ENCODE assay signal across 16 cellular contexts in the genomic region with DNA sequence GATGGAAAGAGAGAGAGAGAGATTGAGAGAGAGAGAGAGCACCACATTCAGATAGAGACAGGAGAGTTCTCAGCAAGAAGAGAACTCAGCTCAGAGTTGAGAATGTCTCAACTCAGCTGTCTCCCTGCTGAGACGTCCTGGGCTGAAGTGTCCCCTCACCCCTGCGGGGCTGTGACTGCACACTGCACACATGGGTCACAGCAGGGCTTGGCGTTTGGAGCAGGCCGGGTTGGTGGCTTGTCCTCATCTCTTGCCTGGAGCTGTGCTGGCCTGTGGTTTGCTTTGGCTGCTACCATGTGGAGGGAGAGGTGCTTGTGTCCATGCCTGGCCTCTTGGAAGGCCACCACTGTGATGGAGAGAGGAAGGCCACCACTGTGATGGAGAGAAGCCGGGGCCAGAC. TPM values are rescaled to one million over a fixed set of nuclear protein-coding genes. Genes with fewer than 3 reads are reported as not detected.
DNase-seq lines count a peak whose midpoint lies in the region; ATAC-seq and TF ChIP-seq lines count a peak whose summit lies in the region.
"Had no signal": no experiment of that assay in that cellular context is flagged by ENCODE, and none has a peak within 500 bp of the region (broad histone marks: within the 10 kb centered on the region; RNA-seq: fewer than 3 reads in every experiment).

No MANE protein-coding gene starts in this region.

- H4K20me1 ChIP-seq in osteoblast (ENCODE audit: insufficient read depth, low read length): no peaks in the 10 kb centered on the region

- H3K9ac ChIP-seq in mesenchymal stem cell (ENCODE audit: low read length): no peak overlapping the region

- H3K27ac ChIP-seq in mesenchymal stem cell (ENCODE audit: low read length, poor library complexity, severe bottlenecking) (no peak overlapping the region), osteoblast (ENCODE audit: low read depth, low read length) (no peak overlapping the region)

- H2BK15ac ChIP-seq in mesenchymal stem cell (ENCODE audit: low read depth, poor library complexity, severe bottlenecking): peak overlapping the region; percentile 40

- H2BK5ac ChIP-seq in mesenchymal stem cell (ENCODE audit: low read depth, low read length, poor library complexity, severe bottlenecking): no peak overlapping the region

- H3K4me3 ChIP-seq in H7 (ENCODE audit: insufficient read depth, low read depth, low read length) (no peak overlapping the region), mesenchymal stem cell (ENCODE audit: insufficient read depth in 1 of 2, low read depth in 1 of 2, low read length in 2 of 2) (no peak overlapping the region), osteoblast (ENCODE audit: insufficient read depth, low read length) (no peak overlapping the region)
- H3K4me3 ChIP-seq: HAP-1 had no signal

- peak overlapping the region in 1 of 2 experiments; percentile 39 for H2BK12ac ChIP-seq in mesenchymal stem cell (ENCODE audit: low read length in 2 of 2)

- H4K8ac ChIP-seq in mesenchymal stem cell (ENCODE audit: low read length): peak overlapping the region; percentile 61

- no peak overlapping the region for H3K18ac ChIP-seq in mesenchymal stem cell (ENCODE audit: low read depth in 1 of 2, low read length in 2 of 2)

- no peaks in the 10 kb centered on the region for H3K79me2 ChIP-seq in osteoblast (ENCODE audit: insufficient read depth, low read length)

- no peak overlapping the region for H2BK120ac ChIP-seq in mesenchymal stem cell (ENCODE audit: low read depth, low read length)

- peak; percentile 31 for DNase-seq in H7
- no peak for DNase-seq in mesenchymal stem cell
- peak; percentile 27 for DNase-seq in osteoblast (ENCODE audit: insufficient read length, low spot score, missing footprints)
- no peak for DNase-seq in NCI-H1436 (lab: John Stamatoyannopoulos, UW)
- DNase-seq in NCI-H146 (lab: John Stamatoyannopoulos, UW): no peak
- no peak for DNase-seq in activated CD4-positive, alpha-beta T cell treated with anti-CD3 and anti-CD28 coated beads for 1 hour
- DNase-seq: CD4-positive, alpha-beta T cell; DMS153; GF-D8; NCI-H1092 treated with DMSO at 0.1 percent for 48 hours; NCI-H1694 treated with DMSO at 0.1 percent for 48 hours; NCI-H774; SHP77 treated with DMSO at 0.1 percent for 48 hours had no signal

- H2AFZ ChIP-seq in mesenchymal stem cell (ENCODE audit: low read depth, low read length) (no peak overlapping the region), osteoblast (ENCODE audit: low read length) (no peak overlapping the region)

- H3K14ac ChIP-seq in mesenchymal stem cell (ENCODE audit: low read length in 2 of 2): no peak overlapping the region

- ATAC-seq in SK-N-SH treated with all-trans-retinoic acid at 6 μM for 48 hours: peak; percentile 4; the same call in 2 of the 3 replicates
- no peak for ATAC-seq in HG02642 (IDR thresholded peaks at IDR 0.05; ENCODE audit: poor library complexity, unreplicated experiment)

- peak overlapping the region; percentile 69 for H4K91ac ChIP-seq in mesenchymal stem cell (ENCODE audit: low read length)

- H3K27me3 ChIP-seq in H7 (ENCODE audit: control insufficient read depth, insufficient read depth, low read length) (no peaks in the 10 kb centered on the region), mesenchymal stem cell (ENCODE audit: control insufficient read depth in 1 of 2, insufficient read depth in 1 of 2, low read length in 2 of 2) (no peaks in the 10 kb centered on the region), osteoblast (ENCODE audit: insufficient read depth, low read length) (no peaks in the 10 kb centered on the region)

- H3K4me1 ChIP-seq in mesenchymal stem cell (ENCODE audit: control insufficient read depth, insufficient read depth, low read depth, low read length) (peaks cover 12% of the 10 kb centered on the region), osteoblast (ENCODE audit: insufficient read depth, low read length) (no peaks in the 10 kb centered on the region)
- H3K4me1 ChIP-seq: HAP-1 had no signal

- no peak overlapping the region for H2AK5ac ChIP-seq in mesenchymal stem cell (ENCODE audit: low read length, severe bottlenecking)

- H3K4me2 ChIP-seq in mesenchymal stem cell (ENCODE audit: low read length, poor library complexity, severe bottlenecking): no peak overlapping the region
- no peak overlapping the region for H3K4me2 ChIP-seq in osteoblast (ENCODE audit: insufficient read depth, low read length)

- H3K23ac ChIP-seq in mesenchymal stem cell (ENCODE audit: low read length in 2 of 2): no peak overlapping the region

- H3K4ac ChIP-seq in mesenchymal stem cell (ENCODE audit: low read depth in 1 of 2, low read length in 2 of 2): no peak overlapping the region

- H3K79me1 ChIP-seq in mesenchymal stem cell (replicated peaks; ENCODE audit: low read length, poor library complexity, severe bottlenecking): no peaks in the 10 kb centered on the region

- 82% methylated on average over 5 of the region's 5 CpGs for WGBS in mesenchymal stem cell

- H3K9me3 ChIP-seq in mesenchymal stem cell (ENCODE audit: control insufficient read depth, low read length): no peaks in the 10 kb centered on the region
- no peaks in the 10 kb centered on the region for H3K9me3 ChIP-seq in osteoblast (ENCODE audit: low read depth, low read length)
- H3K9me3 ChIP-seq: HAP-1 had no signal

- H3K36me3 ChIP-seq in H7 (replicated peaks; ENCODE audit: control insufficient read depth, insufficient read depth, low read length): no peaks in the 10 kb centered on the region; the same call in 1 of the 2 replicates
- H3K36me3 ChIP-seq in mesenchymal stem cell (ENCODE audit: control insufficient read depth in 1 of 2, insufficient read depth in 2 of 2, low read depth in 1 of 2, low read length in 2 of 2): peaks cover 5 to 30% of the 10 kb centered on the region in 2 experiments
- no peaks in the 10 kb centered on the region for H3K36me3 ChIP-seq in osteoblast (ENCODE audit: insufficient read depth, low read length)
- H3K36me3 ChIP-seq: HAP-1 had no signal

- TF ChIP-seq CTCF in osteoblast (IDR thresholded peaks at IDR 0.05; ENCODE audit: extremely low read depth, low read depth, low read length): no peak

TF ChIP-seq in SK-N-SH treated with all-trans-retinoic acid at 6 μM for 48 hours, 23 proteins besides CTCF, POLR2A, EP300 and RAD21:
- TF ChIP-seq, protein P1, sequence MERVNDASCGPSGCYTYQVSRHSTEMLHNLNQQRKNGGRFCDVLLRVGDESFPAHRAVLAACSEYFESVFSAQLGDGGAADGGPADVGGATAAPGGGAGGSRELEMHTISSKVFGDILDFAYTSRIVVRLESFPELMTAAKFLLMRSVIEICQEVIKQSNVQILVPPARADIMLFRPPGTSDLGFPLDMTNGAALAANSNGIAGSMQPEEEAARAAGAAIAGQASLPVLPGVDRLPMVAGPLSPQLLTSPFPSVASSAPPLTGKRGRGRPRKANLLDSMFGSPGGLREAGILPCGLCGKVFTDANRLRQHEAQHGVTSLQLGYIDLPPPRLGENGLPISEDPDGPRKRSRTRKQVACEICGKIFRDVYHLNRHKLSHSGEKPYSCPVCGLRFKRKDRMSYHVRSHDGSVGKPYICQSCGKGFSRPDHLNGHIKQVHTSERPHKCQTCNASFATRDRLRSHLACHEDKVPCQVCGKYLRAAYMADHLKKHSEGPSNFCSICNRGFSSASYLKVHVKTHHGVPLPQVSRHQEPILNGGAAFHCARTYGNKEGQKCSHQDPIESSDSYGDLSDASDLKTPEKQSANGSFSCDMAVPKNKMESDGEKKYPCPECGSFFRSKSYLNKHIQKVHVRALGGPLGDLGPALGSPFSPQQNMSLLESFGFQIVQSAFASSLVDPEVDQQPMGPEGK (CRISPR knock-in tag; IDR thresholded peaks at IDR 0.05; ENCODE audit: borderline replicate concordance): no peak
- TF ChIP-seq, protein P2, sequence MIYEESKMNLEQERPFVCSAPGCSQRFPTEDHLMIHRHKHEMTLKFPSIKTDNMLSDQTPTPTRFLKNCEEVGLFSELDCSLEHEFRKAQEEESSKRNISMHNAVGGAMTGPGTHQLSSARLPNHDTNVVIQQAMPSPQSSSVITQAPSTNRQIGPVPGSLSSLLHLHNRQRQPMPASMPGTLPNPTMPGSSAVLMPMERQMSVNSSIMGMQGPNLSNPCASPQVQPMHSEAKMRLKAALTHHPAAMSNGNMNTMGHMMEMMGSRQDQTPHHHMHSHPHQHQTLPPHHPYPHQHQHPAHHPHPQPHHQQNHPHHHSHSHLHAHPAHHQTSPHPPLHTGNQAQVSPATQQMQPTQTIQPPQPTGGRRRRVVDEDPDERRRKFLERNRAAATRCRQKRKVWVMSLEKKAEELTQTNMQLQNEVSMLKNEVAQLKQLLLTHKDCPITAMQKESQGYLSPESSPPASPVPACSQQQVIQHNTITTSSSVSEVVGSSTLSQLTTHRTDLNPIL (CRISPR knock-in tag; IDR thresholded peaks at IDR 0.05; ENCODE audit: low read depth): no peak
- TF ChIP-seq, protein P3, sequence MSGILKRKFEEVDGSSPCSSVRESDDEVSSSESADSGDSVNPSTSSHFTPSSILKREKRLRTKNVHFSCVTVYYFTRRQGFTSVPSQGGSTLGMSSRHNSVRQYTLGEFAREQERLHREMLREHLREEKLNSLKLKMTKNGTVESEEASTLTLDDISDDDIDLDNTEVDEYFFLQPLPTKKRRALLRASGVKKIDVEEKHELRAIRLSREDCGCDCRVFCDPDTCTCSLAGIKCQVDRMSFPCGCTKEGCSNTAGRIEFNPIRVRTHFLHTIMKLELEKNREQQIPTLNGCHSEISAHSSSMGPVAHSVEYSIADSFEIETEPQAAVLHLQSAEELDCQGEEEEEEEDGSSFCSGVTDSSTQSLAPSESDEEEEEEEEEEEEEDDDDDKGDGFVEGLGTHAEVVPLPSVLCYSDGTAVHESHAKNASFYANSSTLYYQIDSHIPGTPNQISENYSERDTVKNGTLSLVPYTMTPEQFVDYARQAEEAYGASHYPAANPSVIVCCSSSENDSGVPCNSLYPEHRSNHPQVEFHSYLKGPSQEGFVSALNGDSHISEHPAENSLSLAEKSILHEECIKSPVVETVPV (CRISPR knock-in tag; IDR thresholded peaks at IDR 0.05): no peak
- TF ChIP-seq SNAI2 (CRISPR knock-in tag; IDR thresholded peaks at IDR 0.05) (no peak), BACH2 (CRISPR knock-in tag; IDR thresholded peaks at IDR 0.05; ENCODE audit: borderline replicate concordance) (no peak), ZFP3 (CRISPR knock-in tag; IDR thresholded peaks at IDR 0.05) (no peak), ISL1 (CRISPR knock-in tag; IDR thresholded peaks at IDR 0.05) (no peak)
TF ChIP-seq in SK-N-SH treated with all-trans-retinoic acid at 6 μM for 48 hours: peak in this region for 0.

RNA-seq across cellular contexts. Expression of a gene that starts 21.0 kb away (rescaled TPM):
- 725 and 892 TPM in 2 replicates for total RNA-seq in H7 (2014; rRNA removed; shearing (Covaris generic))
- polyA plus RNA-seq in mesenchymal stem cell (2013, experiment 1 of 2): 241 TPM
- 235 TPM for polyA plus RNA-seq in mesenchymal stem cell (2013, experiment 2 of 2)
- total RNA-seq in osteoblast: 163 and 182 TPM in 2 replicates

Comparison
In these comparisons a context has a peak if more than half of its experiments do, and no peak if none do; other contexts are left out.
1. DNase-seq: peak in H7 (single experiment) and osteoblast (single experiment); none in mesenchymal stem cell (single experiment), NCI-H1436 (single experiment), NCI-H146 (single experiment) and activated CD4-positive, alpha-beta T cell treated with anti-CD3 and anti-CD28 coated beads for 1 hour (single experiment).